In the genomic region with DNA sequence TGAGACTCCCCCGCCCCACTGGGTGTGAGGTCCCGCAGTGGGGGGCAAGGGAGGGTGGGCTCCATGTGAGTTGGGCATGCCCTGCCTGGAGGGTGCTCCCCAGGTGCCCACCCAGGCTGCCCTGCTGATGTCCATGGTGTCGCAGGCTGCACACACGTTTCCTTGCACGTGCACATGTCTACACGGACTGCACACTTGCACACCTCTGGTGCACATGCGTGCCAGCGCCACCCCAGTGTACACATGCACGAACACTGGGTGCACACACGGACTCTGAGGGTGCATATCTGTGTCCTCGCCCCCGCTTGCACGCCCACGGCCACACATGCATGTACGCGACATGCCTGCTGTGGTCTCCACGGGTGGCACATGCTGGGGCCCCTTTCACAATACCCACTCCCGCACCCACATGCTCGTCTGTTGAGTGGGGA, we compare ENCODE assay signal across 18 cellular contexts. TPM values are rescaled to one million over a fixed set of nuclear protein-coding genes. Genes with fewer than 3 reads are reported as not detected.
DNase-seq lines count a peak whose midpoint lies in the region; ATAC-seq, FAIRE-seq and TF ChIP-seq lines count a peak whose summit lies in the region.
"Had no signal": no experiment of that assay in that cellular context is flagged by ENCODE, and none has a peak within 500 bp of the region (broad histone marks: within the 10 kb centered on the region; RNA-seq: fewer than 3 reads in every experiment).

No MANE protein-coding gene starts in this region.

- H3K4me1 ChIP-seq in A549 (peaks cover 7% of the 10 kb centered on the region; the same call in 2 of the 3 replicates), GM23338 (ENCODE audit: insufficient read depth) (no peaks in the 10 kb centered on the region), mesendoderm (ENCODE audit: control insufficient read depth, low read depth, low read length) (no peaks in the 10 kb centered on the region)
- H3K4me1 ChIP-seq: ascending aorta had no signal

- no peak overlapping the region for H3K4ac ChIP-seq in mesendoderm (ENCODE audit: low read depth, low read length)

- no peak overlapping the region for H2BK120ac ChIP-seq in mesendoderm (ENCODE audit: low read depth, low read length)

- TF ChIP-seq EP300 in A549 (IDR thresholded peaks at IDR 0.05) = no peak

- FAIRE-seq in A549 (lab: Jason Lieb, UNC) = no peak
- FAIRE-seq: GM19239 had no signal

- TF ChIP-seq CTCF in A549 (IDR thresholded peaks at IDR 0.05) (no peak), GM23338 (conservative IDR thresholded peaks at IDR 0.05; ENCODE audit: low read depth in 2 of 2) (no peak), astrocyte of the cerebellum (IDR thresholded peaks at IDR 0.05; ENCODE audit: low read depth, low read length, missing control alignments) (no peak)

- H3K9me3 ChIP-seq in A549 = no peaks in the 10 kb centered on the region
- H3K9me3 ChIP-seq: ascending aorta, uterus had no signal

- ATAC-seq in A549 (no peak), GM23338 (no peak), HG03108 (IDR thresholded peaks at IDR 0.05; ENCODE audit: unreplicated experiment) (no peak), HG03354 (IDR thresholded peaks at IDR 0.05; ENCODE audit: poor library complexity, severe bottlenecking, unreplicated experiment) (no peak)

- H3K36me3 ChIP-seq in GM23338 (ENCODE audit: insufficient read depth) (no peaks in the 10 kb centered on the region), mesendoderm (ENCODE audit: control insufficient read depth, insufficient read depth, low read length) (no peaks in the 10 kb centered on the region)
- H3K36me3 ChIP-seq: ascending aorta, uterus had no signal

- H3K27ac Mint-ChIP-seq in GM23338 = no peak overlapping the region

- H3K23ac ChIP-seq in mesendoderm (ENCODE audit: low read length) = peak overlapping the region; percentile 66

- H3K9me3 Mint-ChIP-seq in GM23338 = peaks cover 1% of the 10 kb centered on the region; the same call in 1 of the 3 replicates
- H3K9me3 Mint-ChIP-seq: neural crest cell had no signal

- in situ Hi-C loops in astrocyte of the cerebellum (cut with HindIII; ENCODE audit: low sequenced_read_pairs) = no loop called here
- in situ Hi-C loops in ACHN (cut with HindIII; ENCODE audit: low pct_ligation_motif_present, low pct_unique_long_range_greater_than_20kb, low sequenced_read_pairs) = no loop called here

- no peak overlapping the region for H2AFZ ChIP-seq in GM23338

- H3K27me3 ChIP-seq in GM23338 (ENCODE audit: insufficient read depth) (no peaks in the 10 kb centered on the region), mesendoderm (ENCODE audit: insufficient read depth, low read length, poor library complexity) (no peaks in the 10 kb centered on the region)

- H3K27ac ChIP-seq in A549 (peak overlapping the region in 1 of 2 experiments; percentile 98; a peak in 3 of 6 replicates), GM23338 (ENCODE audit: low read depth) (no peak overlapping the region), mesendoderm (ENCODE audit: low read depth, low read length) (no peak overlapping the region)
- H3K27ac ChIP-seq: ascending aorta, uterus had no signal

- H3K4me2 ChIP-seq in A549 (peak overlapping the region; percentile 60), GM23338 (peak overlapping the region; percentile 84), mesendoderm (ENCODE audit: low read length) (peak overlapping the region; percentile 59)

- 84% methylated on average over 5 of the region's 19 CpGs for WGBS in A549 (ENCODE audit: missing lambda C conversion rate)
- WGBS in mesendoderm (ENCODE audit: extremely low coverage, insufficient coverage, low lambda C conversion rate) = no CpG with 5 or more reads among the region's 19 CpGs

- DNase-seq in A549 (ENCODE audit: low read depth in 1 of 2, low spot score in 1 of 2) = no peak
- no peak for DNase-seq in GM23338 (ENCODE audit: low spot score)
- no peak for DNase-seq in astrocyte of the cerebellum (ENCODE audit: low read depth)
- DNase-seq in mesendoderm = no peak
- no peak for DNase-seq in ACHN
- no peak for DNase-seq in superior temporal gyrus (ENCODE audit: extremely low spot score)
- DNase-seq: activated CD4-positive, alpha-beta T cell treated with anti-CD3 and anti-CD28 coated beads for 4 hours; dermis blood vessel endothelial cell; hippocampal formation; MV-4-11; stimulated activated CD4-positive, alpha-beta T cell treated with anti-CD3 and anti-CD28 coated beads, Interleukin-4, amount 100 ng/mL, for 4 hours; T-helper 2 cell; uterus had no signal

- no peak overlapping the region for H2BK5ac ChIP-seq in mesendoderm (ENCODE audit: low read length)

- H3K18ac ChIP-seq in mesendoderm (ENCODE audit: low read length) = no peak overlapping the region

- no peak overlapping the region for H2BK15ac ChIP-seq in mesendoderm (replicated peaks; ENCODE audit: low read depth)

- no peaks in the 10 kb centered on the region for H3K79me1 ChIP-seq in mesendoderm (ENCODE audit: low read length)

- H3K4me1 Mint-ChIP-seq in GM23338 = peaks cover 3% of the 10 kb centered on the region; the same call in 2 of the 3 replicates

- no peak overlapping the region for H2AK5ac ChIP-seq in mesendoderm (ENCODE audit: low read length)

- no peaks in the 10 kb centered on the region for H3K36me3 Mint-ChIP-seq in GM23338 (ENCODE audit: low read depth)

- H3K27me3 Mint-ChIP-seq in GM23338 (ENCODE audit: insufficient read depth, low read depth, poor library complexity) = peaks cover 4% of the 10 kb centered on the region

- H3F3A ChIP-seq in GM23338 (replicated peaks; ENCODE audit: low read depth) = no peaks in the 10 kb centered on the region

- no peak for TF ChIP-seq POLR2A in A549 (IDR thresholded peaks at IDR 0.05; ENCODE audit: low read length)

- H3K4me3 ChIP-seq in A549 (peak overlapping the region; percentile 90), GM23338 (peak overlapping the region; percentile 84), astrocyte of the cerebellum (ENCODE audit: low read depth, low read length) (peak overlapping the region; percentile 52), mesendoderm (ENCODE audit: low read length) (no peak overlapping the region)
- H3K4me3 ChIP-seq: uterus had no signal

- H3K9ac ChIP-seq in mesendoderm (ENCODE audit: low read length) = peak overlapping the region; percentile 60

- CTCF ChIA-PET in A549 (lab: Yijun Ruan, JAX) = no interaction called here

- H4K20me1 ChIP-seq in GM23338 (replicated peaks; ENCODE audit: insufficient read depth) = no peaks in the 10 kb centered on the region

- peak overlapping the region; percentile 71; the same call in 2 of the 3 replicates for H3K4me3 Mint-ChIP-seq in GM23338

- peak overlapping the region; percentile 97 for H3K56ac ChIP-seq in mesendoderm (ENCODE audit: low read length)

- H3K79me2 ChIP-seq in GM23338 (replicated peaks; ENCODE audit: insufficient read depth) (no peaks in the 10 kb centered on the region), mesendoderm (ENCODE audit: control insufficient read depth, insufficient read depth, low read length) (peaks cover 3% of the 10 kb centered on the region)

- POLR2A ChIA-PET in A549 (lab: Yijun Ruan, JAX) = no interaction called here

- H3K9me2 ChIP-seq in GM23338 (ENCODE audit: insufficient read depth) = no peaks in the 10 kb centered on the region

- no peak for TF ChIP-seq RAD21 in A549 (conservative IDR thresholded peaks at IDR 0.05 in 1 of 2, IDR thresholded peaks at IDR 0.05 in 1 of 2)

- no peak overlapping the region for H4K8ac ChIP-seq in mesendoderm (ENCODE audit: low read depth, low read length)

- no peak overlapping the region for H4K5ac ChIP-seq in mesendoderm (ENCODE audit: low read length)

TF ChIP-seq in A549, 52 proteins besides CTCF, POLR2A, EP300 and RAD21 (continues in another document):
- no peak for TF ChIP-seq ZC3H11A (IDR thresholded peaks at IDR 0.05)
- no peak for TF ChIP-seq TP53 (CRISPR knock-in tag; IDR thresholded peaks at IDR 0.05)
- TF ChIP-seq HOXB13 (CRISPR knock-in tag; IDR thresholded peaks at IDR 0.05; ENCODE audit: low read depth) = no peak
- no peak for TF ChIP-seq CHD4 (IDR thresholded peaks at IDR 0.05; ENCODE audit: borderline replicate concordance)
- no peak for TF ChIP-seq FOXS1 (CRISPR knock-in tag; IDR thresholded peaks at IDR 0.05)
- no peak for TF ChIP-seq JUNB (IDR thresholded peaks at IDR 0.05)
- TF ChIP-seq RFX5 (IDR thresholded peaks at IDR 0.05) = no peak
- no peak for TF ChIP-seq SMC3 (IDR thresholded peaks at IDR 0.05)
- no peak for TF ChIP-seq HEYL (CRISPR knock-in tag; IDR thresholded peaks at IDR 0.05)
- no peak for TF ChIP-seq CBX2 (IDR thresholded peaks at IDR 0.05; ENCODE audit: borderline replicate concordance, low read depth)

TF ChIP-seq in GM23338, 12 proteins besides CTCF, POLR2A, EP300 and RAD21 (continues in another document):
- TF ChIP-seq NANOG (IDR thresholded peaks at IDR 0.05; ENCODE audit: borderline replicate concordance) = no peak
- TF ChIP-seq POLR2AphosphoS5 (IDR thresholded peaks at IDR 0.05; ENCODE audit: low read depth) = no peak
- no peak for TF ChIP-seq ZNF114 (CRISPR knock-in tag; IDR thresholded peaks at IDR 0.05)
- no peak for TF ChIP-seq STAT1 (IDR thresholded peaks at IDR 0.05; ENCODE audit: unreplicated experiment)
- TF ChIP-seq CREB1 (CRISPR knock-in tag; IDR thresholded peaks at IDR 0.05; ENCODE audit: low read depth) = no peak

RNA-seq across cellular contexts. Expression of gene PRODH, which starts 35.2 kb away (rescaled TPM):
- 0.46 and 0.58 TPM in 2 replicates for polyA plus RNA-seq in A549 (2011; rRNA removed)
- 0.32 and 0.46 TPM in 2 replicates for polyA plus RNA-seq in A549 (2012; cell fraction: cytosol; rRNA removed)
- polyA plus RNA-seq in A549 (2012; cell fraction: nucleus; rRNA removed) = 6.8 and 7.1 TPM in 2 replicates
- polyA plus RNA-seq in A549 (2017; fragmentation: RNase III; extraction: RNeasy Plus Mini Kit Qiagen cat#74134 plus additional on column Dnase treatment) = 1.5 to 2.4 TPM (median 2.3 TPM) in 3 replicates
- 0.78 and 1.4 TPM in 2 replicates for polyA minus RNA-seq in A549 (2011; rRNA and poly(A)+ RNA removed)
- 31.9 and 67.4 TPM in 2 replicates for total RNA-seq in GM23338 (2014; rRNA removed; shearing (Covaris generic))
- 7.6 and 10.0 TPM in 2 replicates for polyA plus RNA-seq in GM23338 (2016; fragmentation: Nextera tagmentation; extraction: Ambion mirVana)
- 1.3 TPM for polyA plus RNA-seq in mesendoderm (2013, experiment 1 of 2)
- polyA plus RNA-seq in mesendoderm (2013, experiment 2 of 2) = 1.4 TPM
